In the genomic region with DNA sequence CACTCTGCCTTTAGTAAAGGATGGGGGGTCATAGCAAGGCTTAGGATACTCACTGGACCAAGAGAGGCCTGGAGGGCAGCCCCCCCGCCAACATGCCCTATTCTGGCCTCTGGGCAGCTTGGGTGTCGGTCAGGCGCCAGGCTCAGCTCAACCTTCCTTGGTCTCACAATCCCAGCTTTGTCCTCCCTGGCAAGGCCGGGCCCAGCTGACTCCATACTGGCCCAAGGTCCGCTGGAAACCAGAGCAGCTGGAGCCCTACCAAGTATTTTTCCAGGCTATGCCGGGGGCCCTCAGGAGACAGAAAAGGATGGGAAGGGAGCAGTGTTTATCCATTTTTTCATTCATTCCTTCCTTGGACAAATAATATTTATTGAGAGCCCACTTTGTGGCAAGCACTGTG, we compare ENCODE assay signal across 1 cellular context.
A peak's percentile ranks its signal among the peaks of the same experiment; 100 is the strongest.
TF ChIP-seq lines count a peak whose summit lies in the region.

No MANE protein-coding gene starts in this region.

TF ChIP-seq in HepG2, 621 proteins besides CTCF, POLR2A, EP300 and RAD21 (continued from another document):
- TF ChIP-seq ZNF180 (CRISPR knock-in tag; IDR thresholded peaks at IDR 0.05; ENCODE audit: borderline replicate concordance, low read depth) (no peak), BHLHE40 (IDR thresholded peaks at IDR 0.05; ENCODE audit: low read length) (no peak), SKIL (CRISPR knock-in tag; IDR thresholded peaks at IDR 0.05; ENCODE audit: borderline replicate concordance) (no peak), ZFP1 (CRISPR knock-in tag; IDR thresholded peaks at IDR 0.05) (no peak), CBX5 (CRISPR knock-in tag; IDR thresholded peaks at IDR 0.05; ENCODE audit: borderline replicate concordance) (no peak), ZFX (CRISPR knock-in tag; IDR thresholded peaks at IDR 0.05; ENCODE audit: low read depth) (0 out of 2 replicates have a peak, but pooled peaks have one; percentile 37), ZNF629 (CRISPR knock-in tag; conservative IDR thresholded peaks at IDR 0.05) (no peak), ZNF766 (CRISPR knock-in tag; IDR thresholded peaks at IDR 0.05; ENCODE audit: borderline replicate concordance) (no peak), POLR2AphosphoS5 (IDR thresholded peaks at IDR 0.05; ENCODE audit: low read depth, low read length) (no peak), MYNN (CRISPR knock-in tag; IDR thresholded peaks at IDR 0.05; ENCODE audit: low read depth) (no peak), XRCC5 (optimal IDR thresholded peaks at IDR 0.05; ENCODE audit: low read length) (peak; percentile 24), CREB1 (IDR thresholded peaks at IDR 0.05) (no peak), CREB1 (CRISPR knock-in tag; IDR thresholded peaks at IDR 0.05) (no peak), ZNF792 (CRISPR knock-in tag; IDR thresholded peaks at IDR 0.05) (no peak), ZSCAN31 (CRISPR knock-in tag; IDR thresholded peaks at IDR 0.05; ENCODE audit: low read depth) (no peak), ZBTB33 (CRISPR knock-in tag; IDR thresholded peaks at IDR 0.05) (peak; percentile 62; the same call in 1 of the 2 replicates), ZNF740 (CRISPR knock-in tag; IDR thresholded peaks at IDR 0.05) (0 out of 2 replicates have a peak, but pooled peaks have one; percentile 6), TRAFD1 (CRISPR knock-in tag; IDR thresholded peaks at IDR 0.05; ENCODE audit: borderline replicate concordance) (no peak), HNF4A (CRISPR knock-in tag; IDR thresholded peaks at IDR 0.05) (peak; percentile 18; the same call in 1 of the 2 replicates)
- TF ChIP-seq, protein P1, sequence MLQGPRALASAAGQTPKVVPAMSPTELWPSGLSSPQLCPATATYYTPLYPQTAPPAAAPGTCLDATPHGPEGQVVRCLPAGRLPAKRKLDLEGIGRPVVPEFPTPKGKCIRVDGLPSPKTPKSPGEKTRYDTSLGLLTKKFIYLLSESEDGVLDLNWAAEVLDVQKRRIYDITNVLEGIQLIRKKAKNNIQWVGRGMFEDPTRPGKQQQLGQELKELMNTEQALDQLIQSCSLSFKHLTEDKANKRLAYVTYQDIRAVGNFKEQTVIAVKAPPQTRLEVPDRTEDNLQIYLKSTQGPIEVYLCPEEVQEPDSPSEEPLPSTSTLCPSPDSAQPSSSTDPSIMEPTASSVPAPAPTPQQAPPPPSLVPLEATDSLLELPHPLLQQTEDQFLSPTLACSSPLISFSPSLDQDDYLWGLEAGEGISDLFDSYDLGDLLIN (CRISPR knock-in tag; IDR thresholded peaks at IDR 0.05; ENCODE audit: borderline replicate concordance), result no peak
- TF ChIP-seq, protein P2, sequence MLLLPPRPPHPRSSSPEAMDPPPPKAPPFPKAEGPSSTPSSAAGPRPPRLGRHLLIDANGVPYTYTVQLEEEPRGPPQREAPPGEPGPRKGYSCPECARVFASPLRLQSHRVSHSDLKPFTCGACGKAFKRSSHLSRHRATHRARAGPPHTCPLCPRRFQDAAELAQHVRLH (CRISPR knock-in tag; IDR thresholded peaks at IDR 0.05; ENCODE audit: borderline replicate concordance, low read depth), result no peak
